ENCODE assay signal across 25 cellular contexts in genomic region chr1:235558783-235559182, GRCh38.
"Had no signal": no experiment of that assay in that cellular context is flagged by ENCODE, and none has a peak within 500 bp of the region (broad histone marks: within the 10 kb centered on the region; RNA-seq: fewer than 3 reads in every experiment).

No MANE protein-coding gene starts in this region.

- H3K9me3 ChIP-seq: colonic mucosa, ovary, sigmoid colon, upper lobe of left lung had no signal

- H3K36me3 ChIP-seq: colonic mucosa, esophagus muscularis mucosa, gastroesophageal sphincter, heart left ventricle, ovary, sigmoid colon, thoracic aorta, tibial nerve, upper lobe of left lung had no signal

- H2AFZ ChIP-seq: hepatocyte had no signal

- H3K79me2 ChIP-seq: hepatocyte had no signal

- H3K27me3 ChIP-seq: colonic mucosa, esophagus muscularis mucosa, gastroesophageal sphincter, heart left ventricle, hepatocyte, ovary, sigmoid colon, tibial nerve, upper lobe of left lung had no signal

- DNase-seq: colonic mucosa; effector memory CD4-positive, alpha-beta T cell; foreskin keratinocyte; heart left ventricle; kidney; mesenchymal stem cell; mucosa of descending colon; naive thymus-derived CD4-positive, alpha-beta T cell; nucleus accumbens; ovary; posterior cingulate gyrus; psoas muscle; right cardiac atrium; sigmoid colon; stimulated activated CD4-positive, alpha-beta T cell treated with anti-CD3 and anti-CD28 coated beads, Interleukin-15, amount 100 ng/mL, for 24 hours; stimulated activated CD4-positive, alpha-beta T cell treated with anti-CD3 and anti-CD28 coated beads, Interleukin-2, amount 100 ng/mL, for 48 hours; stimulated activated naive B cell treated with anti-CD40 and anti-IgM and Interleukin-4, amounts not matched to agents 10 μg/mL and 1 μg/mL and 100 μg/mL, for 72 hours; upper lobe of left lung had no signal

- H3K4me2 ChIP-seq: hepatocyte had no signal

- H3K4me3 ChIP-seq: colonic mucosa, esophagus muscularis mucosa, gastroesophageal sphincter, heart left ventricle, hepatocyte, lung, mucosa of descending colon, ovary, psoas muscle, sigmoid colon, skin epidermis, thoracic aorta, tibial nerve, upper lobe of left lung had no signal

- H3K27ac ChIP-seq: colonic mucosa, esophagus muscularis mucosa, foreskin keratinocyte, gastroesophageal sphincter, heart left ventricle, hepatocyte, ovary, psoas muscle, sigmoid colon, skin epidermis, thoracic aorta, tibial nerve, upper lobe of left lung had no signal

- H3K4me1 ChIP-seq: colonic mucosa, esophagus muscularis mucosa, foreskin keratinocyte, gastroesophageal sphincter, heart left ventricle, psoas muscle, sigmoid colon, tibial nerve, upper lobe of left lung had no signal
